15 cellular contexts compared by ENCODE assay signal in genomic region chr22:17964153-17964552, GRCh38.
A peak's percentile ranks its signal among the peaks of the same experiment; 100 is the strongest.
DNase-seq lines count a peak whose midpoint lies in the region; ATAC-seq and TF ChIP-seq lines count a peak whose summit lies in the region.
"Had no signal": no experiment of that assay in that cellular context is flagged by ENCODE, and none has a peak within 500 bp of the region (broad histone marks: within the 10 kb centered on the region; RNA-seq: fewer than 3 reads in every experiment).

No MANE protein-coding gene starts in this region.

- H3K4me1 ChIP-seq in CD4-positive, CD25-positive, alpha-beta regulatory T cell (ENCODE audit: control insufficient read depth, insufficient read depth, low read length, poor library complexity, severe bottlenecking): no peaks in the 10 kb centered on the region
- H3K4me1 ChIP-seq in OCI-LY1 (ENCODE audit: insufficient read depth, low read length, severe bottlenecking): peaks cover 33% of the 10 kb centered on the region

- no peaks in the 10 kb centered on the region for H4K20me1 ChIP-seq in OCI-LY1 (ENCODE audit: insufficient read depth, low read length)

- H3K79me2 ChIP-seq in OCI-LY1 (ENCODE audit: insufficient read depth, low read length): peaks cover 5% of the 10 kb centered on the region; the same call in 1 of the 2 replicates

- ATAC-seq in CD4-positive, CD25-positive, alpha-beta regulatory T cell (ENCODE audit: low read depth in 2 of 2): no peak
- ATAC-seq in GM21786 (IDR thresholded peaks at IDR 0.05; ENCODE audit: unreplicated experiment): peak; percentile 15
- ATAC-seq in activated T-helper 17 cell treated with anti-CD3 and anti-CD28 coated beads, Interleukin-2, amount 50 U/mL, for 72 hours (replicated peaks): no peak
- ATAC-seq: foreskin keratinocyte had no signal

- DNase-seq in CD4-positive, CD25-positive, alpha-beta regulatory T cell: no peak
- DNase-seq in left kidney (ENCODE audit: low read depth, low spot score) (peak; percentile 34), epidermal melanocyte (ENCODE audit: insufficient read length, low spot score) (no peak)
- no peak for DNase-seq in activated CD4-positive, CD25-positive, alpha-beta regulatory T cell (lab: John Stamatoyannopoulos, UW)
- DNase-seq in stimulated activated CD4-positive, alpha-beta T cell treated with anti-CD3 and anti-CD28 coated beads, Interleukin-2, amount 100 ng/mL, for 24 hours: no peak
- DNase-seq: C1 segment of cervical spinal cord, foreskin keratinocyte, HCEC 1CT, KBM-7, mucosa of descending colon, NCI-H446 treated with DMSO at 0.1 percent for 48 hours had no signal

- H3K4me1 Mint-ChIP-seq in CD4-positive, CD25-positive, alpha-beta regulatory T cell: peaks cover 0 to 15% (median 5%) of the 10 kb centered on the region in 4 donors
- peaks cover 19% of the 10 kb centered on the region for H3K4me1 Mint-ChIP-seq in activated T-helper 17 cell treated with anti-CD3 and anti-CD28 coated beads, Interleukin-2, amount 50 U/mL, for 72 hours

- H3K4me2 ChIP-seq in OCI-LY1 (ENCODE audit: low read length): peak overlapping the region; percentile 4; the same call in 1 of the 2 replicates

- H3F3A ChIP-seq in OCI-LY1 (ENCODE audit: insufficient read depth, low read length): no peaks in the 10 kb centered on the region

- H3K36me3 Mint-ChIP-seq in CD4-positive, CD25-positive, alpha-beta regulatory T cell: peaks cover 7% of the 10 kb centered on the region
- H3K36me3 Mint-ChIP-seq in activated T-helper 17 cell treated with anti-CD3 and anti-CD28 coated beads, Interleukin-2, amount 50 U/mL, for 72 hours (ENCODE audit: low read depth): no peaks in the 10 kb centered on the region

- no peak overlapping the region for H3K4me3 Mint-ChIP-seq in CD4-positive, CD25-positive, alpha-beta regulatory T cell
- H3K4me3 Mint-ChIP-seq in activated T-helper 17 cell treated with anti-CD3 and anti-CD28 coated beads, Interleukin-2, amount 50 U/mL, for 72 hours: no peak overlapping the region

- no peaks in the 10 kb centered on the region for H3K9me3 Mint-ChIP-seq in CD4-positive, CD25-positive, alpha-beta regulatory T cell
- no peaks in the 10 kb centered on the region for H3K9me3 Mint-ChIP-seq in activated T-helper 17 cell treated with anti-CD3 and anti-CD28 coated beads, Interleukin-2, amount 50 U/mL, for 72 hours

- H3K9me2 ChIP-seq in OCI-LY1 (ENCODE audit: low read depth, low read length): no peaks in the 10 kb centered on the region

- no peak overlapping the region for H2AFZ ChIP-seq in OCI-LY1 (ENCODE audit: low read length)

- peak overlapping the region in 2 of 3 donors; percentile 48 to 65 for H3K27ac Mint-ChIP-seq in CD4-positive, CD25-positive, alpha-beta regulatory T cell
- no peak overlapping the region for H3K27ac Mint-ChIP-seq in activated T-helper 17 cell treated with anti-CD3 and anti-CD28 coated beads, Interleukin-2, amount 50 U/mL, for 72 hours

- H3K36me3 ChIP-seq in CD4-positive, CD25-positive, alpha-beta regulatory T cell (ENCODE audit: control insufficient read depth, insufficient read depth, low read length): no peaks in the 10 kb centered on the region
- H3K36me3 ChIP-seq in OCI-LY1 (ENCODE audit: insufficient read depth, low read length): peaks cover 5% of the 10 kb centered on the region; the same call in 1 of the 2 replicates
- H3K36me3 ChIP-seq: suprapubic skin had no signal

- no peak overlapping the region for H3K9ac ChIP-seq in OCI-LY1 (ENCODE audit: low read length)

- H3K4me3 ChIP-seq in CD4-positive, CD25-positive, alpha-beta regulatory T cell (ENCODE audit: low read depth, low read length): no peak overlapping the region
- no peak overlapping the region for H3K4me3 ChIP-seq in OCI-LY1 (ENCODE audit: low read depth, low read length, poor library complexity, severe bottlenecking)
- H3K4me3 ChIP-seq: mucosa of descending colon, suprapubic skin had no signal

- no peaks in the 10 kb centered on the region for H3K27me3 Mint-ChIP-seq in CD4-positive, CD25-positive, alpha-beta regulatory T cell
- H3K27me3 Mint-ChIP-seq in activated T-helper 17 cell treated with anti-CD3 and anti-CD28 coated beads, Interleukin-2, amount 50 U/mL, for 72 hours: no peaks in the 10 kb centered on the region

- TF ChIP-seq CTCF in OCI-LY1 (IDR thresholded peaks at IDR 0.05; ENCODE audit: low read length): no peak

- H3K27me3 ChIP-seq in CD4-positive, CD25-positive, alpha-beta regulatory T cell (ENCODE audit: control insufficient read depth, insufficient read depth, low read length): no peaks in the 10 kb centered on the region
- H3K27me3 ChIP-seq in OCI-LY1 (ENCODE audit: insufficient read depth, low read length): no peaks in the 10 kb centered on the region
- H3K27me3 ChIP-seq: foreskin keratinocyte, suprapubic skin had no signal

- no peak overlapping the region for H3K27ac ChIP-seq in CD4-positive, CD25-positive, alpha-beta regulatory T cell (ENCODE audit: insufficient read depth, low read length, poor library complexity, severe bottlenecking)
- H3K27ac ChIP-seq in OCI-LY1 (ENCODE audit: low read depth, low read length, poor library complexity, severe bottlenecking): peak overlapping the region; percentile 37
- H3K27ac ChIP-seq: foreskin keratinocyte, suprapubic skin had no signal

- no peaks in the 10 kb centered on the region for H3K9me3 ChIP-seq in CD4-positive, CD25-positive, alpha-beta regulatory T cell (ENCODE audit: control insufficient read depth in 2 of 2, low read length in 2 of 2)
- H3K9me3 ChIP-seq in OCI-LY1 (ENCODE audit: low read length): no peaks in the 10 kb centered on the region
- H3K9me3 ChIP-seq: mucosa of descending colon, suprapubic skin had no signal
